Comparison of ENCODE assay signal across 7 cellular contexts in genomic region chr17:18526099-18526498, GRCh38. TPM values are rescaled to one million over a fixed set of nuclear protein-coding genes. Genes with fewer than 3 reads are reported as not detected.
"Had no signal": no experiment of that assay in that cellular context is flagged by ENCODE, and none has a peak within 500 bp of the region (broad histone marks: within the 10 kb centered on the region; RNA-seq: fewer than 3 reads in every experiment).

No MANE protein-coding gene starts in this region.

RNA-seq across cellular contexts. Expression of gene LGALS9C, which starts 49.5 kb away (rescaled TPM):
- total RNA-seq: activated B cell treated with CpG ODN at 0.5 μM for 24 hours; activated CD4-positive, alpha-beta T cell treated with anti-CD3 and anti-CD28 coated beads for 36 hours; activated CD4-positive, alpha-beta T cell treated with anti-CD3 and anti-CD28 coated beads, Interleukin-2, amount 10 ng/mL, durations not matched to agents 24 days and 14 days; activated CD8-positive, alpha-beta memory T cell treated with anti-CD3 and anti-CD28 coated beads for 36 hours; activated CD8-positive, alpha-beta T cell treated with anti-CD3 and anti-CD28 coated beads for 36 hours; T-helper 17 cell; WTC11 had no signal
